ENCODE assay signal across 27 cellular contexts in the genomic region with DNA sequence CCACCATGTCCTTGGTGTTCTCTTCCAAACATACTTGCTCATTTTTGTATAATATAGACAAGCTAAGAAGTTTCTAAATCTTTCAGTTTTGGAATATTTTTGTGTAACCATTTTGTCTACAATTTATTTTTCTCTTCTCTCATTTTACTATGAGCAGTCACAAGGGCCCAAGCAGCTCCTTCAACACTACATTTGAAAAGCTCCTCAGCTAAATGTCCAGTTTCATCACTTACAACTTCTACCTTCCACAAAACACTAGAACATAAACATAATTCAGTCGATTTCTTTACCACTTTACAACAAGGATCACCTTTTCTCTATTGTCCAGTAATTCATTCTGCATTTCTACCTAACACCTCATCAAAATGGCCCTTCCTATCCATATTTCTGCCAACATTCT.
"Had no signal": no experiment of that assay in that cellular context is flagged by ENCODE, and none has a peak within 500 bp of the region (broad histone marks: within the 10 kb centered on the region; RNA-seq: fewer than 3 reads in every experiment).

No MANE protein-coding gene starts in this region.

- H3K27ac ChIP-seq: stomach, suprapubic skin, testis, thoracic aorta, thyroid gland, tibial artery, tibial nerve, transverse colon, upper lobe of left lung, upper lobe of right lung, uterus, vagina had no signal

- H3K4me1 ChIP-seq: stomach, suprapubic skin, testis, thyroid gland, tibial nerve, transverse colon, upper lobe of left lung, upper lobe of right lung, uterus, vagina had no signal

- H3K27me3 ChIP-seq: stomach, suprapubic skin, testis, thyroid gland, tibial artery, tibial nerve, transverse colon, upper lobe of left lung, upper lobe of right lung, uterus, vagina had no signal

- H3K9me3 ChIP-seq: stomach, suprapubic skin, testis, thoracic aorta, thyroid gland, tibial artery, upper lobe of left lung, upper lobe of right lung, uterus, vagina had no signal

- DNase-seq: stimulated activated CD4-positive, alpha-beta T cell treated with anti-CD3 and anti-CD28 coated beads, Interleukin-2, amount 100 ng/mL, for 48 hours; stimulated activated CD4-positive, alpha-beta T cell treated with anti-CD3 and anti-CD28 coated beads, Interleukin-4, amount 100 ng/mL, for 1 hour; stimulated activated CD4-positive, alpha-beta T cell treated with anti-CD3 and anti-CD28 coated beads, Interleukin-4, amount 100 ng/mL, for 24 hours; stimulated activated CD4-positive, alpha-beta T cell treated with anti-CD3 and anti-CD28 coated beads, Interleukin-4, amount 100 ng/mL, for 4 hours; stimulated activated CD8-positive, alpha-beta memory T cell treated with anti-CD3 and anti-CD28 coated beads, Interleukin-4, amount 100 ng/mL, for 48 hours; stimulated activated naive B cell treated with anti-CD40 and anti-IgM and Interleukin-4, amounts not matched to agents 10 μg/mL and 1 μg/mL and 100 μg/mL, for 72 hours; stimulated activated naive CD4-positive, alpha-beta T cell; stimulated activated naive CD4-positive, alpha-beta T cell treated with Interleukin-2 at 50 U/mL for 16 hours; stimulated activated naive CD8-positive, alpha-beta T cell treated with anti-CD3 and anti-CD28 coated beads, Interleukin-15, amount 100 ng/mL, for 72 hours; stimulated activated naive CD8-positive, alpha-beta T cell treated with anti-CD3 and anti-CD28 coated beads, Interleukin-15, Interleukin-2, amounts not matched to agents 100 U/mL and 50 U/mL, for 24 hours; stomach; substantia nigra; testis; thyroid gland; tibial artery; transverse colon; trophoblast cell; upper lobe of left lung; upper lobe of right lung; uterus had no signal

- ATAC-seq: stimulated activated effector memory CD8-positive, alpha-beta T cell treated with anti-CD3 and anti-CD28 coated beads, Interleukin-12 subunit alpha, Interleukin-12 subunit beta, amount 100 ng/mL, for 72 hours; stimulated activated memory B cell treated with anti-CD40 and anti-IgM and Interleukin-4, amounts not matched to agents 10 μg/mL and 1 μg/mL and 100 μg/mL, for 72 hours; stimulated activated naive B cell treated with anti-CD40 and anti-IgM and Interleukin-4, amounts not matched to agents 10 μg/mL and 1 μg/mL and 100 μg/mL, for 72 hours; stimulated activated naive CD8-positive, alpha-beta T cell treated with anti-CD3 and anti-CD28 coated beads, Interleukin-15, amount 100 ng/mL, for 72 hours; stimulated activated naive CD8-positive, alpha-beta T cell treated with anti-CD3 and anti-CD28 coated beads, Interleukin-15, Interleukin-2, amounts not matched to agents 100 U/mL and 50 U/mL, for 24 hours; upper lobe of right lung had no signal

- FAIRE-seq: urothelium cell line had no signal

- H3K4me3 ChIP-seq: stomach, suprapubic skin, testis, thoracic aorta, thyroid gland, tibial artery, tibial nerve, transverse colon, upper lobe of left lung, upper lobe of right lung, uterus, vagina had no signal

- H3K36me3 ChIP-seq: stomach, suprapubic skin, thoracic aorta, thyroid gland, tibial artery, tibial nerve, transverse colon, upper lobe of left lung, upper lobe of right lung, uterus, vagina had no signal
